8 cellular contexts compared by ENCODE assay signal in the genomic region with DNA sequence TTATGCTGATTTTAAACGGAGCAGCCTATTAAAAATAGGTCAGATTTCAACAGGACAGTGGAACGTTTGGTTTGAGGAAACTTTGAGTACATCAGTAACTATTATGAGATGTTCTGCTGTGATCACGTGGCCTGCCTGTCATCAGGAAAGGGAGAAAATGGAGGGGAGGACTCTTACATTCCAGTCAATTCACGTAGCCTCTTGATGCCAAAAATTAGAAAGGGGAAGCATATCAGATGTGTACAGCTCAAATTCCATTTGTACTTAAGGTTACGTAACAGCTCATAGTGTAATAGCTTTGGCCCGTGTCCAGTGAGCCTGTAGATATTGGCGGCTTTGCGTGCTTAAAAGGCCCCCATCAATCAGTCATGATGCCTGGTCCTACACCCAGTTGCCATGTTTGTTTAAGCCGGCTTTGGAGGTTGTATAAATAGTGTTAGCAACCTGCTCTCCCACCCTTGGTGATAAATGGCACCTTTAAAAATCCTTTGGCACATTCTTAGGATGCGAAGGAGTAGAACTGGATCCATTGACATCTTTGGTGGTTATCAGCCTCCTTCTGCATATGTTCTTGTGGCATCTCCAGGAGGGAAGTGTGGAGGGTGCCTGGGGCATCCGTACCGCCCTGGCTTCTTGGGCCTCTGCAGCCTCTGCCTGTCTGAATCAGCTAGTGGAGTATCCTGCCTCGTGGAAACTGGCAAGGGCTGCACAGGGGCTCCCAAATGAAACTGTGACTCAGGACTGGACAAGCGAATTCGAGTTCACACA.
DNase-seq lines count a peak whose midpoint lies in the region; ATAC-seq and TF ChIP-seq lines count a peak whose summit lies in the region.

No MANE protein-coding gene starts in this region.

- no peak overlapping the region for H3K9ac ChIP-seq in stomach smooth muscle (ENCODE audit: low read length in 2 of 2)

- CTCF ChIA-PET in PC-9 (lab: Charles Lee) (no interaction called here), GM10248 (lab: Yijun Ruan, JAX) (no interaction called here)

- POLR2A ChIA-PET in PC-9 (lab: Charles Lee; ENCODE audit: unreplicated experiment): interaction anchor here (0.6 to 0.7 kb wide), 2 partner anchors 15 to 45 kb away, joined by 4 to 6 read pairs; no protein-coding TSS in a partner anchor
- POLR2A ChIA-PET in GM10248 (lab: Yijun Ruan, JAX): no interaction called here

- H3F3A ChIP-seq in PC-9 (ENCODE audit: insufficient read depth, low read depth): peaks cover 75% of the 10 kb centered on the region

- no peak for TF ChIP-seq CTCF in PC-9 (conservative IDR thresholded peaks at IDR 0.05)
- no peak for TF ChIP-seq CTCF in GM10248 (IDR thresholded peaks at IDR 0.05; ENCODE audit: control extremely low read depth, extremely low read depth, low read depth, missing control alignments)

- no peak overlapping the region for H2AFZ ChIP-seq in PC-9

- H3K36me3 ChIP-seq in PC-9 (ENCODE audit: low read depth): no peaks in the 10 kb centered on the region
- no peaks in the 10 kb centered on the region for H3K36me3 ChIP-seq in stomach smooth muscle (ENCODE audit: control insufficient read depth in 2 of 2, insufficient read depth in 2 of 2, low read length in 2 of 2)

- H3K9me3 ChIP-seq in PC-9 (ENCODE audit: insufficient read depth, low read depth) (no peaks in the 10 kb centered on the region), stomach smooth muscle (ENCODE audit: control insufficient read depth in 2 of 2, low read length in 2 of 2) (no peaks in the 10 kb centered on the region)

- ATAC-seq in GM21576 (IDR thresholded peaks at IDR 0.05; ENCODE audit: unreplicated experiment) (no peak), GM18909 (IDR thresholded peaks at IDR 0.05; ENCODE audit: poor library complexity, unreplicated experiment) (no peak)

- no peaks in the 10 kb centered on the region for H3K9me2 ChIP-seq in PC-9 (ENCODE audit: insufficient read depth)

- DNase-seq in HT1080 (ENCODE audit: low read depth) (peak; percentile 69), PC-9 (peak; percentile 77 to 96), glomerular endothelial cell (ENCODE audit: extremely low read depth, low read depth, low spot score) (peak; percentile 88), GM10248 (ENCODE audit: extremely low spot score) (no peak)
- no peak for DNase-seq in activated effector memory CD4-positive, alpha-beta T cell treated with anti-CD3 and anti-CD28 coated beads, Interleukin-2, amount 50 U/mL, for 16 hours

- peak overlapping the region; percentile 99 for H3K27ac ChIP-seq in PC-9
- H3K27ac ChIP-seq in stomach smooth muscle (ENCODE audit: low read length): peak overlapping the region; percentile 49

- H3K4me2 ChIP-seq in PC-9: peak overlapping the region; percentile 40

- BruUV-seq in PC-9 (replicated peaks; lab: Mats Ljungman, UMichigan): no TSS peak

- intact Hi-C loops in PC-9 (cut with micrococcal nuclease; ENCODE audit: unreplicated experiment): loop anchor here (1.0 to 10.0 kb wide), 5 partner anchors 16 to 384 kb away; a partner anchor contains a TSS

- H4K20me1 ChIP-seq in PC-9 (ENCODE audit: insufficient read depth): no peaks in the 10 kb centered on the region

- H3K4me3 ChIP-seq in PC-9 (0 out of 2 replicates have a peak overlapping the region, but pooled peaks have one; percentile 10), stomach smooth muscle (ENCODE audit: low read length in 2 of 2) (peak overlapping the region in 1 of 2 donors; percentile 29)

- H3K79me2 ChIP-seq in PC-9 (ENCODE audit: low read depth): peaks cover 36% of the 10 kb centered on the region

- H3K4me1 ChIP-seq in PC-9 (replicated peaks; ENCODE audit: insufficient read depth) (peaks cover 75% of the 10 kb centered on the region), stomach smooth muscle (ENCODE audit: control insufficient read depth, insufficient read depth, low read length) (peaks cover 13% of the 10 kb centered on the region)

- H3K27me3 ChIP-seq in PC-9 (ENCODE audit: insufficient read depth, low read depth) (no peaks in the 10 kb centered on the region), stomach smooth muscle (ENCODE audit: control insufficient read depth in 1 of 2, insufficient read depth in 2 of 2, low read length in 2 of 2) (no peaks in the 10 kb centered on the region)

Comparison
In these comparisons a context has a peak if more than half of its experiments do, and no peak if none do; other contexts are left out.
1. DNase-seq: peak in HT1080 (single experiment), PC-9 (2 of 2) and glomerular endothelial cell (single experiment); none in GM10248 (single experiment) and activated effector memory CD4-positive, alpha-beta T cell treated with anti-CD3 and anti-CD28 coated beads, Interleukin-2, amount 50 U/mL, for 16 hours (single experiment).